ENCODE assay signal across 9 cellular contexts in the genomic region with DNA sequence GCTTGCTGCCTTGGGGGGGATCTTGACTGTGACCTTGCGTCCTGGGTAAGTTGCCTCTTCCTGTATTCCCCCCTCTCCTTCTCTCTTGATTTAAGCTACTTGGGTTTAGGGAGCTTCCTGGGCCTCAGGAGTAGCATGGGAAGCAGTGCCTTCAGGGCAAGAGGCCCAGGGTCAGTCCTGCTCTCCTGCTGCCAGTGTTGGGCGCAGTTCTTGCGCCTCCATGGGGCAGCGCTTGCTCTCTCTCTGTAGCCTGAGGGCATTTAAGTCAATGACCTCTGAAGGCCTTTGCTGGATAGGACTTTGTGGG.
DNase-seq lines count a peak whose midpoint lies in the region; ATAC-seq, FAIRE-seq and TF ChIP-seq lines count a peak whose summit lies in the region.
"Had no signal": no experiment of that assay in that cellular context is flagged by ENCODE, and none has a peak within 500 bp of the region (broad histone marks: within the 10 kb centered on the region; RNA-seq: fewer than 3 reads in every experiment).

No MANE protein-coding gene starts in this region.

- no peak for TF ChIP-seq CTCF in CD4-positive, alpha-beta T cell (IDR thresholded peaks at IDR 0.05)
- TF ChIP-seq CTCF in esophagus squamous epithelium (IDR thresholded peaks at IDR 0.05): no peak
- no peak for TF ChIP-seq CTCF in osteocyte (IDR thresholded peaks at IDR 0.05)

- peak overlapping the region; percentile 95 for H3K4me3 Mint-ChIP-seq in CD4-positive, alpha-beta T cell
- H3K4me3 Mint-ChIP-seq in osteocyte (ENCODE audit: unreplicated experiment): no peak overlapping the region

- no peaks in the 10 kb centered on the region for H3K27me3 ChIP-seq in CD4-positive, alpha-beta T cell (ENCODE audit: control insufficient read depth, insufficient read depth, low read length)
- H3K27me3 ChIP-seq in esophagus squamous epithelium: no peaks in the 10 kb centered on the region
- H3K27me3 ChIP-seq: hepatocyte had no signal

- H3K27ac ChIP-seq in CD4-positive, alpha-beta T cell (ENCODE audit: low read depth, low read length): peak overlapping the region; percentile 91
- H3K27ac ChIP-seq in esophagus squamous epithelium: peak overlapping the region; percentile 56 to 87 (median 80)

- POLR2A ChIA-PET in CD4-positive, alpha-beta T cell (lab: Charles Lee): interaction anchor here (0.9 to 1.9 kb wide), 6 partner anchors 8 to 167 kb away, joined by 3 to 6 read pairs (median 4); partner anchors contain the start of gene LDLRAD4

- intact Hi-C loops in CD4-positive, alpha-beta T cell (cut with DNase I, micrococcal nuclease): loop anchor here (2.0 to 5.0 kb wide), 6 partner anchors 55 to 345 kb away; partner anchors contain the start of genes FAM210A (in 1 of the 2), LDLRAD4 (in 1 of the 2) and RNMT (in 1 of the 2)
- intact Hi-C loops in esophagus squamous epithelium (cut with DNase I): no loop called here

- peak; percentile 3 for ATAC-seq in CD4-positive, alpha-beta T cell (ENCODE audit: poor library complexity)
- ATAC-seq in GM21619 (IDR thresholded peaks at IDR 0.05; ENCODE audit: unreplicated experiment): no peak

- H3K9me3 ChIP-seq in CD4-positive, alpha-beta T cell (ENCODE audit: control insufficient read depth, low read length): no peaks in the 10 kb centered on the region
- H3K9me3 ChIP-seq in esophagus squamous epithelium: no peaks in the 10 kb centered on the region

- DNase-seq in CD4-positive, alpha-beta T cell: no peak
- DNase-seq in UCSD-AML1 (lab: John Stamatoyannopoulos, UW; ENCODE audit: unreplicated experiment) (peak; percentile 33), esophagus squamous epithelium (lab: John Stamatoyannopoulos, UW) (no peak), osteocyte (ENCODE audit: extremely low spot score, unreplicated experiment) (peak; percentile 66), GM19239 (ENCODE audit: insufficient read length, low spot score) (no peak), DMS79 (lab: John Stamatoyannopoulos, UW) (no peak), pons (ENCODE audit: low spot score) (no peak)

- 48 to 96% methylated on average over 2 to 4 of the region's 4 CpGs for WGBS in esophagus squamous epithelium, 2 donors

- peaks cover 14% of the 10 kb centered on the region for H3K36me3 Mint-ChIP-seq in CD4-positive, alpha-beta T cell (ENCODE audit: low read depth)
- no peaks in the 10 kb centered on the region for H3K36me3 Mint-ChIP-seq in osteocyte (ENCODE audit: unreplicated experiment)

- FAIRE-seq in GM19239 (lab: Jason Lieb, UNC): no peak

- H3K36me3 ChIP-seq in esophagus squamous epithelium: no peaks in the 10 kb centered on the region

- peak overlapping the region; percentile 98 for H3K27ac Mint-ChIP-seq in CD4-positive, alpha-beta T cell
- peak overlapping the region; percentile 99 for H3K27ac Mint-ChIP-seq in osteocyte (ENCODE audit: unreplicated experiment)

- peaks cover 74% of the 10 kb centered on the region for H3K4me1 Mint-ChIP-seq in CD4-positive, alpha-beta T cell (ENCODE audit: low read depth)
- peaks cover 27% of the 10 kb centered on the region for H3K4me1 Mint-ChIP-seq in osteocyte (ENCODE audit: unreplicated experiment)

- CTCF ChIA-PET in CD4-positive, alpha-beta T cell (lab: Charles Lee): interaction anchor here (1.3 kb wide), 1 partner anchor 166 kb away, joined by 3 read pairs; no protein-coding TSS in a partner anchor

- H3K27me3 Mint-ChIP-seq in CD4-positive, alpha-beta T cell: no peaks in the 10 kb centered on the region
- peaks cover 4% of the 10 kb centered on the region for H3K27me3 Mint-ChIP-seq in osteocyte (ENCODE audit: unreplicated experiment)

- H3K4me1 ChIP-seq in esophagus squamous epithelium: peaks cover 0 to 56% (median 21%) of the 10 kb centered on the region in 3 donors

- H3K9me3 Mint-ChIP-seq in CD4-positive, alpha-beta T cell: no peaks in the 10 kb centered on the region
- H3K9me3 Mint-ChIP-seq in osteocyte (ENCODE audit: unreplicated experiment): peaks cover 5% of the 10 kb centered on the region

- no peak for TF ChIP-seq POLR2A in esophagus squamous epithelium (IDR thresholded peaks at IDR 0.05)

- H3K4me3 ChIP-seq in esophagus squamous epithelium: peak overlapping the region in 1 of 4 donors; percentile 39
- H3K4me3 ChIP-seq: hepatocyte had no signal

Comparison
In these comparisons a context has a peak if more than half of its experiments do, and no peak if none do; other contexts are left out.
1. DNase-seq: peak in UCSD-AML1 (single experiment) and osteocyte (single experiment); none in CD4-positive, alpha-beta T cell (0 of 10), esophagus squamous epithelium (single experiment), GM19239 (single experiment), DMS79 (single experiment) and pons (single experiment).